ENCODE assay signal across 9 cellular contexts in genomic region chr2:186544255-186544675, GRCh38. TPM values are rescaled to one million over a fixed set of nuclear protein-coding genes. Genes with fewer than 3 reads are reported as not detected.
DNase-seq lines count a peak whose midpoint lies in the region; ATAC-seq, FAIRE-seq and TF ChIP-seq lines count a peak whose summit lies in the region.
"Had no signal": no experiment of that assay in that cellular context is flagged by ENCODE, and none has a peak within 500 bp of the region (broad histone marks: within the 10 kb centered on the region; RNA-seq: fewer than 3 reads in every experiment).

No MANE protein-coding gene starts in this region.

- peaks cover 36% of the 10 kb centered on the region for H3K4me1 ChIP-seq in astrocyte (ENCODE audit: insufficient read depth, low read length)
- peaks cover 0 to 33% (median 8%) of the 10 kb centered on the region in 4 donors for H3K4me1 ChIP-seq in tibial artery

- TF ChIP-seq CTCF in astrocyte (IDR thresholded peaks at IDR 0.05; ENCODE audit: insufficient read depth, low read depth, low read length) (no peak), tibial artery (IDR thresholded peaks at IDR 0.05) (no peak)

- peak overlapping the region; percentile 78 for H3K4me2 ChIP-seq in astrocyte (ENCODE audit: low read length)

- DNase-seq in astrocyte (ENCODE audit: low read depth) = peak; percentile 92
- peak; percentile 89 for DNase-seq in iris pigment epithelial cell (ENCODE audit: low read depth)
- no peak for DNase-seq in tibial artery
- no peak for DNase-seq in NCI-H146 treated with DMSO at 0.1 percent for 48 hours (lab: John Stamatoyannopoulos, UW; ENCODE audit: unreplicated experiment)
- DNase-seq in activated gamma-delta T cell treated with Interleukin-2 at 50 U/mL for 16 hours = no peak
- no peak for DNase-seq in UCSD-AML1 (lab: John Stamatoyannopoulos, UW; ENCODE audit: unreplicated experiment)
- DNase-seq: immature natural killer cell had no signal

- H3K9ac ChIP-seq in astrocyte (ENCODE audit: low read length) = peak overlapping the region; percentile 79

- no peaks in the 10 kb centered on the region for H3K36me3 ChIP-seq in astrocyte (ENCODE audit: insufficient read depth, low read length)
- no peaks in the 10 kb centered on the region for H3K36me3 ChIP-seq in tibial artery

- H3K4me3 ChIP-seq in astrocyte (ENCODE audit: insufficient read depth, low read depth, low read length) = peak overlapping the region; percentile 22
- H3K4me3 ChIP-seq in tibial artery = no peak overlapping the region

- H3K79me2 ChIP-seq in astrocyte (ENCODE audit: insufficient read depth, low read length) = no peaks in the 10 kb centered on the region

- no peak overlapping the region for H2AFZ ChIP-seq in astrocyte (ENCODE audit: low read depth, low read length)

- no peaks in the 10 kb centered on the region for H3K9me3 ChIP-seq in astrocyte (ENCODE audit: insufficient read depth, low read depth, low read length)
- no peaks in the 10 kb centered on the region for H3K9me3 ChIP-seq in tibial artery

- H3K27ac ChIP-seq in astrocyte (ENCODE audit: low read depth, low read length) (peak overlapping the region; percentile 96), tibial artery (peak overlapping the region; percentile 23 to 55)

- no peaks in the 10 kb centered on the region for H3K9me3 Mint-ChIP-seq in astrocyte (ENCODE audit: unreplicated experiment)
- H3K9me3 Mint-ChIP-seq: immature natural killer cell had no signal

- ATAC-seq in HG02981 (IDR thresholded peaks at IDR 0.05; ENCODE audit: unreplicated experiment) (peak; percentile 41), GM18520 (IDR thresholded peaks at IDR 0.05; ENCODE audit: unreplicated experiment) (no peak)

- no peaks in the 10 kb centered on the region for H3K36me3 Mint-ChIP-seq in astrocyte (ENCODE audit: low read depth, unreplicated experiment)
- H3K36me3 Mint-ChIP-seq: immature natural killer cell had no signal

- no peaks in the 10 kb centered on the region for H3K27me3 ChIP-seq in astrocyte (ENCODE audit: insufficient read depth, low read length)
- no peaks in the 10 kb centered on the region for H3K27me3 ChIP-seq in tibial artery

- H3K4me3 Mint-ChIP-seq in astrocyte (ENCODE audit: unreplicated experiment) = peak overlapping the region; percentile 42
- H3K4me3 Mint-ChIP-seq: immature natural killer cell had no signal

- no peak overlapping the region for H3K27ac Mint-ChIP-seq in astrocyte (ENCODE audit: unreplicated experiment)
- H3K27ac Mint-ChIP-seq: immature natural killer cell had no signal

- peak; percentile 86 for FAIRE-seq in astrocyte (lab: Jason Lieb, UNC)

- H3K4me1 Mint-ChIP-seq in astrocyte (ENCODE audit: low read depth, unreplicated experiment) = peaks cover 32% of the 10 kb centered on the region
- H3K4me1 Mint-ChIP-seq: immature natural killer cell had no signal

- no peaks in the 10 kb centered on the region for H4K20me1 ChIP-seq in astrocyte (ENCODE audit: insufficient read depth, low read length)

- intact Hi-C loops in tibial artery (cut with DNase I; ENCODE audit: low total_unique reads) = no loop called here

- H3K27me3 Mint-ChIP-seq in astrocyte (ENCODE audit: low read depth, unreplicated experiment) = no peaks in the 10 kb centered on the region

RNA-seq across cellular contexts. Expression of gene ITGAV, which starts 45.6 kb away (rescaled TPM):
- 661 and 779 TPM in 2 replicates for total RNA-seq in astrocyte

RNA-seq across cellular contexts. Expression of gene ZC3H15, which starts 58.2 kb away (rescaled TPM):
- total RNA-seq in astrocyte = 64.0 and 76.4 TPM in 2 replicates

Comparison
In these comparisons a context has a peak if more than half of its experiments do, and no peak if none do; other contexts are left out.
1. DNase-seq: peak in astrocyte (single experiment) and iris pigment epithelial cell (single experiment); none in tibial artery (0 of 2), NCI-H146 treated with DMSO at 0.1 percent for 48 hours (single experiment), activated gamma-delta T cell treated with Interleukin-2 at 50 U/mL for 16 hours (single experiment) and UCSD-AML1 (single experiment).